ENCODE assay signal across 1 cellular context in the genomic region with DNA sequence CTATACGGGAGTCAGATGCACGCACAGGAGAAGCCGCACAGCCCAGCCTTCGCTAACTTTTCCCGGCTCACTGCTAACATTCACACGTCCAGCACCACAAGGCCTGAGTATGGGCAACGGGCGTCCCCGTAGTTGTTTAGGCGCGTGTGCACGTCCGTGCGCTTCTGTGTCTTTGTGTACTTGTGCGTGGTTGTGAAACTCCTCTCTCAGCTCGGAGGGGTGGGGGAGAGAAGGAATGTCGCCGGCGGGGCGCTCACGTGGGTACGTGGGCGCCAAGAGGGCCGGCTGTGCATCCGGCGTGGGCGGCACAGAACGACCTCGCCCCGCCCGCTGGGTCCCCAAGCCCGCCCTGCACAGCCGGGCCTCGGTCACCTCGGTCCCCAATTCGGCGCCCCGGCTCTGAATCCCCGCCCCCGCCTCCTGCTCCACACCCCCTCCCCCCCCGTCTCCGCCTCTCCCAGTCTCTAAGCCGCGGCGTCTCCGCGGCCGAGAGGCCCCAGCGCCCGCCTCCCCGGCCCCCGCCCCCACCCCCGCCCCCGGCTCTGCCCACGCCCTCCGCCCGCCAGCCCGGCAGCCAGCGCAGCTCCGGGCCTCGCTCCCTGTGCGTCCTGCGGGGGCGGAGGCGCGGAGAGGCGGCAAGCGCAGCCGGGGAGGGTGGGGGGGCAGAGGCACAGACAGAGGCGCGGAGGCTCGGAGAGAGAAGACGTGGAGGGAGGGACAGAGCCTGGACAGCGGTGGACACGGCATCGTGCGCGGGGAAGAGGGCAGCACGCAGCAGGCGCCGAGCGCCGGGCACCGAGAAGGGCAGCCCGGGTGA.
TF ChIP-seq lines count a peak whose summit lies in the region.

A gene with protein sequence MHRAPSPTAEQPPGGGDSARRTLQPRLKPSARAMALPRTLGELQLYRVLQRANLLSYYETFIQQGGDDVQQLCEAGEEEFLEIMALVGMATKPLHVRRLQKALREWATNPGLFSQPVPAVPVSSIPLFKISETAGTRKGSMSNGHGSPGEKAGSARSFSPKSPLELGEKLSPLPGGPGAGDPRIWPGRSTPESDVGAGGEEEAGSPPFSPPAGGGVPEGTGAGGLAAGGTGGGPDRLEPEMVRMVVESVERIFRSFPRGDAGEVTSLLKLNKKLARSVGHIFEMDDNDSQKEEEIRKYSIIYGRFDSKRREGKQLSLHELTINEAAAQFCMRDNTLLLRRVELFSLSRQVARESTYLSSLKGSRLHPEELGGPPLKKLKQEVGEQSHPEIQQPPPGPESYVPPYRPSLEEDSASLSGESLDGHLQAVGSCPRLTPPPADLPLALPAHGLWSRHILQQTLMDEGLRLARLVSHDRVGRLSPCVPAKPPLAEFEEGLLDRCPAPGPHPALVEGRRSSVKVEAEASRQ (plus strand): TSS at position 673 of the 817 bp plus-strand sequence. CDS start 158 bp downstream, outside the sequence.

TF ChIP-seq in SK-N-SH, 30 proteins besides CTCF, POLR2A, EP300 and RAD21 (continued from another document):
- TF ChIP-seq, protein P1, sequence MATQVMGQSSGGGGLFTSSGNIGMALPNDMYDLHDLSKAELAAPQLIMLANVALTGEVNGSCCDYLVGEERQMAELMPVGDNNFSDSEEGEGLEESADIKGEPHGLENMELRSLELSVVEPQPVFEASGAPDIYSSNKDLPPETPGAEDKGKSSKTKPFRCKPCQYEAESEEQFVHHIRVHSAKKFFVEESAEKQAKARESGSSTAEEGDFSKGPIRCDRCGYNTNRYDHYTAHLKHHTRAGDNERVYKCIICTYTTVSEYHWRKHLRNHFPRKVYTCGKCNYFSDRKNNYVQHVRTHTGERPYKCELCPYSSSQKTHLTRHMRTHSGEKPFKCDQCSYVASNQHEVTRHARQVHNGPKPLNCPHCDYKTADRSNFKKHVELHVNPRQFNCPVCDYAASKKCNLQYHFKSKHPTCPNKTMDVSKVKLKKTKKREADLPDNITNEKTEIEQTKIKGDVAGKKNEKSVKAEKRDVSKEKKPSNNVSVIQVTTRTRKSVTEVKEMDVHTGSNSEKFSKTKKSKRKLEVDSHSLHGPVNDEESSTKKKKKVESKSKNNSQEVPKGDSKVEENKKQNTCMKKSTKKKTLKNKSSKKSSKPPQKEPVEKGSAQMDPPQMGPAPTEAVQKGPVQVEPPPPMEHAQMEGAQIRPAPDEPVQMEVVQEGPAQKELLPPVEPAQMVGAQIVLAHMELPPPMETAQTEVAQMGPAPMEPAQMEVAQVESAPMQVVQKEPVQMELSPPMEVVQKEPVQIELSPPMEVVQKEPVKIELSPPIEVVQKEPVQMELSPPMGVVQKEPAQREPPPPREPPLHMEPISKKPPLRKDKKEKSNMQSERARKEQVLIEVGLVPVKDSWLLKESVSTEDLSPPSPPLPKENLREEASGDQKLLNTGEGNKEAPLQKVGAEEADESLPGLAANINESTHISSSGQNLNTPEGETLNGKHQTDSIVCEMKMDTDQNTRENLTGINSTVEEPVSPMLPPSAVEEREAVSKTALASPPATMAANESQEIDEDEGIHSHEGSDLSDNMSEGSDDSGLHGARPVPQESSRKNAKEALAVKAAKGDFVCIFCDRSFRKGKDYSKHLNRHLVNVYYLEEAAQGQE (IDR thresholded peaks at IDR 0.05; ENCODE audit: low read depth, low read length): no peak
- TF ChIP-seq FOSL2 (IDR thresholded peaks at IDR 0.05; ENCODE audit: borderline replicate concordance, low read depth) (no peak), RXRA (IDR thresholded peaks at IDR 0.05; ENCODE audit: borderline replicate concordance, low read depth) (no peak), ELF1 (IDR thresholded peaks at IDR 0.05) (no peak), GABPA (IDR thresholded peaks at IDR 0.05; ENCODE audit: low read depth) (no peak; the same call in 1 of the 2 replicates), YY1 (IDR thresholded peaks at IDR 0.05; ENCODE audit: low read depth) (0 out of 2 replicates have a peak, but pooled peaks have one; percentile 40)
- TF ChIP-seq, protein P2, sequence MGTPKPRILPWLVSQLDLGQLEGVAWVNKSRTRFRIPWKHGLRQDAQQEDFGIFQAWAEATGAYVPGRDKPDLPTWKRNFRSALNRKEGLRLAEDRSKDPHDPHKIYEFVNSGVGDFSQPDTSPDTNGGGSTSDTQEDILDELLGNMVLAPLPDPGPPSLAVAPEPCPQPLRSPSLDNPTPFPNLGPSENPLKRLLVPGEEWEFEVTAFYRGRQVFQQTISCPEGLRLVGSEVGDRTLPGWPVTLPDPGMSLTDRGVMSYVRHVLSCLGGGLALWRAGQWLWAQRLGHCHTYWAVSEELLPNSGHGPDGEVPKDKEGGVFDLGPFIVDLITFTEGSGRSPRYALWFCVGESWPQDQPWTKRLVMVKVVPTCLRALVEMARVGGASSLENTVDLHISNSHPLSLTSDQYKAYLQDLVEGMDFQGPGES (IDR thresholded peaks at IDR 0.05; ENCODE audit: low read depth, low read length): no peak
- TF ChIP-seq, protein P3, sequence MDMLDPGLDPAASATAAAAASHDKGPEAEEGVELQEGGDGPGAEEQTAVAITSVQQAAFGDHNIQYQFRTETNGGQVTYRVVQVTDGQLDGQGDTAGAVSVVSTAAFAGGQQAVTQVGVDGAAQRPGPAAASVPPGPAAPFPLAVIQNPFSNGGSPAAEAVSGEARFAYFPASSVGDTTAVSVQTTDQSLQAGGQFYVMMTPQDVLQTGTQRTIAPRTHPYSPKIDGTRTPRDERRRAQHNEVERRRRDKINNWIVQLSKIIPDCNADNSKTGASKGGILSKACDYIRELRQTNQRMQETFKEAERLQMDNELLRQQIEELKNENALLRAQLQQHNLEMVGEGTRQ (IDR thresholded peaks at IDR 0.05; ENCODE audit: borderline replicate concordance, low read depth, low read length): peak; percentile 38; the same call in 1 of the 2 replicates
